ENCODE assay signal across 8 cellular contexts in the genomic region with DNA sequence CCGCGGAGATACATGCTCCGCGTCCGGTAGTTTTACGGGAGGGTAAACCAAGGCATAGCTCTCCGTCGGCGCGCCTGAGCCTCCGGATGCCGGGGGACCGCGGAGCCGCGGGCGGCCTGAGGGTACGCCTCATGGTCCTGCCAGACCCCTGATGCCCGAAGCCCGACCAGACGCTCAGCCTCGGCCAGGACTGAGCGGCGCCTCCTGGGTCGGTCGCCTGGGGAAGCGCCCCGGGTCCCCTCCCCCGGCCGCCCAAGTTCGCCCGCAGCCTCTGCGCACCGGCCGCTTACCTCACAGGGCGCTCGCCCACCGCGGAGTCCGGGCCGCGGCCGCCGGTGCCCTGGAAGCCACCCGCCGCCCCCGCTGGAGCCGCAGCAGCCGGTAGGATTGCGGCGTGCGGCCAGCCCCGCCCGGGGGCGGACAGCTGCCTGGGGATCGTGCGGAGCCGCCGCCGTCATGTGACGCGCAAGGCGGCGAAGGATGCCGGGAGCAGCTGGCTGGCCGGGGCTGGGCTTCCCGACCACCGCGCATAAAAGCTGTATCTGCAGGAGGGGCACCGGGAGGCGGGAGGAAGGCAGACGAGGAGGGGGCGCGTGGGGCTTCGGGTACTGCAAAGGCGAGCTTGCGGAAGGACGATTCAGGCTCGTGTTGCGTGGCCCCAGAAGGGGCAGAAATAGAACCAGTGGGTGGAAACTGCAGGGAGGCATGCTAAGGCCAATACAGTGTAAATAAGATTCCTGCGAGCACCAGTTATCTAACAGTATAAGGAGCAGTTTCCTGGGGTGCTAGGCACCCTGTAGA. TPM values are rescaled to one million over a fixed set of nuclear protein-coding genes. Genes with fewer than 3 reads are reported as not detected.
DNase-seq lines count a peak whose midpoint lies in the region; ATAC-seq and TF ChIP-seq lines count a peak whose summit lies in the region.

FBXO10 (minus strand) TSS at position 460 of the 801 bp plus-strand sequence. CDS start 34,612 bp downstream, outside the sequence.

- CTCF ChIA-PET in CD4-positive, alpha-beta memory T cell (lab: Charles Lee; ENCODE audit: partially characterized antibody): interaction anchor here (0.7 to 6.3 kb wide), 4 partner anchors 10 to 94 kb away, joined by 3 to 40 read pairs (median 4); partner anchors contain the start of gene TOMM5

- H3K27ac ChIP-seq in CD4-positive, alpha-beta memory T cell (ENCODE audit: low read depth, low read length): peak within 1 kb of the TSS; percentile 36
- H3K27ac ChIP-seq in neutrophil: no peak within 1 kb of the TSS
- peak within 1 kb of the TSS; percentile 82 for H3K27ac ChIP-seq in upper lobe of right lung

- peaks cover 0 to 9% of the 10 kb centered on the region in 2 donors for H3K36me3 Mint-ChIP-seq in CD4-positive, alpha-beta memory T cell
- no peaks in the 10 kb centered on the region for H3K36me3 Mint-ChIP-seq in activated naive CD8-positive, alpha-beta T cell treated with anti-CD3 and anti-CD28 coated beads, Interleukin-2, amount 10 ng/mL, durations not matched to agents 7 days and 5 days
- no peaks in the 10 kb centered on the region for H3K36me3 Mint-ChIP-seq in glutamatergic neuron (ENCODE audit: unreplicated experiment)

- TF ChIP-seq CTCF in glutamatergic neuron (IDR thresholded peaks at IDR 0.05; ENCODE audit: partially characterized antibody, unreplicated experiment) (no peak), neutrophil (IDR thresholded peaks at IDR 0.05) (no peak), upper lobe of right lung (IDR thresholded peaks at IDR 0.05) (no peak)

- peak; percentile 36 to 49 (median 41) for DNase-seq in CD4-positive, alpha-beta memory T cell
- DNase-seq in RPMI8226: peak; percentile 66
- DNase-seq in activated naive CD8-positive, alpha-beta T cell treated with anti-CD3 and anti-CD28 coated beads, Interleukin-2, amount 10 ng/mL, durations not matched to agents 7 days and 5 days: peak; percentile 74
- DNase-seq in glutamatergic neuron: peak; percentile 92
- peak; percentile 87 for DNase-seq in upper lobe of right lung

- H3K36me3 ChIP-seq in CD4-positive, alpha-beta memory T cell (ENCODE audit: insufficient read depth, low read length): no peaks in the 10 kb centered on the region
- H3K36me3 ChIP-seq in neutrophil: no peaks in the 10 kb centered on the region
- no peaks in the 10 kb centered on the region for H3K36me3 ChIP-seq in upper lobe of right lung

- H3K4me1 Mint-ChIP-seq in CD4-positive, alpha-beta memory T cell: peaks cover 17 to 29% (median 21%) of the 10 kb centered on the region in 4 donors
- H3K4me1 Mint-ChIP-seq in activated naive CD8-positive, alpha-beta T cell treated with anti-CD3 and anti-CD28 coated beads, Interleukin-2, amount 10 ng/mL, durations not matched to agents 7 days and 5 days: peaks cover 8% of the 10 kb centered on the region
- peaks cover 47% of the 10 kb centered on the region for H3K4me1 Mint-ChIP-seq in glutamatergic neuron (ENCODE audit: low read depth, unreplicated experiment)

- peaks cover 15% of the 10 kb centered on the region for H3K4me1 ChIP-seq in CD4-positive, alpha-beta memory T cell (ENCODE audit: insufficient read depth, low read length)
- peaks cover 9 to 20% of the 10 kb centered on the region in 2 experiments for H3K4me1 ChIP-seq in neutrophil (ENCODE audit: control insufficient read depth in 1 of 2, insufficient read depth in 1 of 2, low read depth in 1 of 2, low read length in 1 of 2)
- peaks cover 16% of the 10 kb centered on the region for H3K4me1 ChIP-seq in upper lobe of right lung

- H3K9me3 Mint-ChIP-seq in CD4-positive, alpha-beta memory T cell: no peaks in the 10 kb centered on the region
- no peaks in the 10 kb centered on the region for H3K9me3 Mint-ChIP-seq in activated naive CD8-positive, alpha-beta T cell treated with anti-CD3 and anti-CD28 coated beads, Interleukin-2, amount 10 ng/mL, durations not matched to agents 7 days and 5 days
- peaks cover 17% of the 10 kb centered on the region for H3K9me3 Mint-ChIP-seq in glutamatergic neuron (ENCODE audit: unreplicated experiment)

- peak within 1 kb of the TSS; percentile 57 to 94 (median 82) for H3K27ac Mint-ChIP-seq in CD4-positive, alpha-beta memory T cell
- H3K27ac Mint-ChIP-seq in activated naive CD8-positive, alpha-beta T cell treated with anti-CD3 and anti-CD28 coated beads, Interleukin-2, amount 10 ng/mL, durations not matched to agents 7 days and 5 days: peak within 1 kb of the TSS; percentile 77
- peak within 1 kb of the TSS; percentile 98 for H3K27ac Mint-ChIP-seq in glutamatergic neuron (ENCODE audit: unreplicated experiment)

- intact Hi-C loops in CD4-positive, alpha-beta memory T cell (cut with micrococcal nuclease): loop anchor here (5.0 kb wide), 1 partner anchor 109 kb away; the partner anchor contains the start of gene ZBTB5
- intact Hi-C loops in upper lobe of right lung (cut with DNase I): no loop called here

- H3K27me3 ChIP-seq in CD4-positive, alpha-beta memory T cell (ENCODE audit: insufficient read depth, low read length): no peaks in the 10 kb centered on the region
- H3K27me3 ChIP-seq in neutrophil (peaks cover 36% of the 10 kb centered on the region), upper lobe of right lung (no peaks in the 10 kb centered on the region)

- ATAC-seq in GM19455 (IDR thresholded peaks at IDR 0.05; ENCODE audit: unreplicated experiment) (peak; percentile 81), HG03565 (IDR thresholded peaks at IDR 0.05; ENCODE audit: unreplicated experiment) (peak; percentile 61), upper lobe of right lung (peak; percentile 96)
- peak; percentile 84 for ATAC-seq in activated naive CD8-positive, alpha-beta T cell treated with anti-CD3 and anti-CD28 coated beads, Interleukin-2, amount 10 ng/mL, durations not matched to agents 7 days and 5 days (ENCODE audit: low read depth)

- peak within 1 kb of the TSS; percentile 88 to 95 (median 92) for H3K4me3 Mint-ChIP-seq in CD4-positive, alpha-beta memory T cell
- H3K4me3 Mint-ChIP-seq in activated naive CD8-positive, alpha-beta T cell treated with anti-CD3 and anti-CD28 coated beads, Interleukin-2, amount 10 ng/mL, durations not matched to agents 7 days and 5 days: peak within 1 kb of the TSS; percentile 89
- H3K4me3 Mint-ChIP-seq in glutamatergic neuron (ENCODE audit: unreplicated experiment): peak within 1 kb of the TSS; percentile 93

- POLR2A ChIA-PET in CD4-positive, alpha-beta memory T cell (lab: Charles Lee; ENCODE audit: partially characterized antibody): interaction anchor here (1.2 to 2.9 kb wide), 4 partner anchors 8 to 110 kb away, joined by 3 to 21 read pairs (median 6); partner anchors contain the start of genes POLR1E and TOMM5
- POLR2A ChIA-PET in activated naive CD8-positive, alpha-beta T cell treated with anti-CD3 and anti-CD28 coated beads, Interleukin-2, amount 10 ng/mL, durations not matched to agents 7 days and 5 days (lab: Charles Lee): interaction anchor here (1.2 to 3.5 kb wide), 3 partner anchors 16 to 457 kb away, joined by 3 to 17 read pairs (median 7); partner anchors contain the start of gene TOMM5

- peak within 1 kb of the TSS in 1 of 2 donors; percentile 58 for H3K4me3 ChIP-seq in CD4-positive, alpha-beta memory T cell (ENCODE audit: low read length in 2 of 2)
- H3K4me3 ChIP-seq in neutrophil (ENCODE audit: low read depth in 1 of 2, low read length in 1 of 2): peak within 1 kb of the TSS; percentile 52 to 65
- peak within 1 kb of the TSS; percentile 81 for H3K4me3 ChIP-seq in upper lobe of right lung

- no peaks in the 10 kb centered on the region for H3K9me3 ChIP-seq in CD4-positive, alpha-beta memory T cell (ENCODE audit: control insufficient read depth in 1 of 2, low read length in 2 of 2)
- no peaks in the 10 kb centered on the region for H3K9me3 ChIP-seq in neutrophil
- no peaks in the 10 kb centered on the region for H3K9me3 ChIP-seq in upper lobe of right lung

- H3K27me3 Mint-ChIP-seq in CD4-positive, alpha-beta memory T cell: no peaks in the 10 kb centered on the region
- H3K27me3 Mint-ChIP-seq in activated naive CD8-positive, alpha-beta T cell treated with anti-CD3 and anti-CD28 coated beads, Interleukin-2, amount 10 ng/mL, durations not matched to agents 7 days and 5 days: no peaks in the 10 kb centered on the region
- peaks cover 6% of the 10 kb centered on the region for H3K27me3 Mint-ChIP-seq in glutamatergic neuron (ENCODE audit: unreplicated experiment)

RNA-seq across cellular contexts. Expression of gene FBXO10, which starts in this region (rescaled TPM):
- 1 to 10 TPM; 5.5 to 6.1 TPM for total RNA-seq in CD4-positive, alpha-beta memory T cell
- 1 to 10 TPM; 3.2 to 4.9 TPM for polyA plus RNA-seq in CD4-positive, alpha-beta memory T cell
- total RNA-seq in activated naive CD8-positive, alpha-beta T cell treated with anti-CD3 and anti-CD28 coated beads, Interleukin-2, amount 10 ng/mL, durations not matched to agents 7 days and 5 days: 1 to 10 TPM; 1.5 to 1.6 TPM
- 68.7 TPM for total RNA-seq in glutamatergic neuron (ENCODE audit: unreplicated experiment)
- total RNA-seq in upper lobe of right lung: 8.0 TPM

Comparison
In these comparisons a context has a peak if more than half of its experiments do, and no peak if none do; other contexts are left out.
1. DNase-seq: peak in every context shown above with its lines; median percentile 92 in glutamatergic neuron; 87 in upper lobe of right lung; 74 in activated naive CD8-positive, alpha-beta T cell treated with anti-CD3 and anti-CD28 coated beads, Interleukin-2, amount 10 ng/mL, durations not matched to agents 7 days and 5 days; 66 in RPMI8226; 41 in CD4-positive, alpha-beta memory T cell.